Comparison of ENCODE assay signal across 1 cellular context in genomic region chr6:26055670-26056582, GRCh38.
TF ChIP-seq lines count a peak whose summit lies in the region.

No MANE protein-coding gene starts in this region.

TF ChIP-seq in H1, 55 proteins besides CTCF, POLR2A, EP300 and RAD21:
- TF ChIP-seq ATF2 (IDR thresholded peaks at IDR 0.05; ENCODE audit: low read length) (peak; percentile 84), NRF1 (IDR thresholded peaks at IDR 0.05; ENCODE audit: low read depth, low read length) (peak; percentile 21; the same call in 1 of the 2 replicates), CHD7 (IDR thresholded peaks at IDR 0.05; ENCODE audit: insufficient replicate concordance, low read length) (peak; percentile 86), KDM1A (IDR thresholded peaks at IDR 0.05; ENCODE audit: borderline replicate concordance, low read length) (no peak), MAX (IDR thresholded peaks at IDR 0.05) (0 out of 2 replicates have a peak, but pooled peaks have one; percentile 12), CREB1 (IDR thresholded peaks at IDR 0.05) (peak; percentile 31; the same call in 1 of the 2 replicates), TAF7 (optimal IDR thresholded peaks at IDR 0.05; ENCODE audit: borderline replicate concordance, low read depth, low read length) (peak; percentile 99), USF2 (IDR thresholded peaks at IDR 0.05; ENCODE audit: low read length) (peak; percentile 58; the same call in 1 of the 2 replicates), CHD1 (IDR thresholded peaks at IDR 0.05; ENCODE audit: low read depth, low read length) (peak; percentile 76), FOSL1 (IDR thresholded peaks at IDR 0.05; ENCODE audit: insufficient read depth, low read depth, low read length) (no peak; the same call in 1 of the 2 replicates), SAP30 (IDR thresholded peaks at IDR 0.05; ENCODE audit: insufficient read depth, insufficient replicate concordance, low read length) (no peak), MAFK (IDR thresholded peaks at IDR 0.05; ENCODE audit: low read depth, low read length) (no peak), YY1 (IDR thresholded peaks at IDR 0.05; ENCODE audit: low read depth, low read length) (peak; percentile 46; the same call in 1 of the 2 replicates), SP4 (IDR thresholded peaks at IDR 0.05; ENCODE audit: low read length) (0 out of 2 replicates have a peak, but pooled peaks have one; percentile 24), CEBPB (IDR thresholded peaks at IDR 0.05; ENCODE audit: low read depth, low read length) (no peak), SIN3A (conservative IDR thresholded peaks at IDR 0.05 in 1 of 2, IDR thresholded peaks at IDR 0.05 in 1 of 2; ENCODE audit: low read depth in 1 of 2, low read length in 2 of 2) (peak in 1 of 2 experiments; percentile 63; a peak in 2 of 4 replicates), TCF12 (IDR thresholded peaks at IDR 0.05; ENCODE audit: low read depth, low read length) (0 out of 2 replicates have a peak, but pooled peaks have one; percentile 57), TBP (IDR thresholded peaks at IDR 0.05; ENCODE audit: low read depth, low read length) (peak; percentile 98), SIRT6 (IDR thresholded peaks at IDR 0.05; ENCODE audit: low read length) (peak; percentile 22), SP1 (IDR thresholded peaks at IDR 0.05; ENCODE audit: low read depth, low read length) (peak; percentile 91), TAF1 (IDR thresholded peaks at IDR 0.05; ENCODE audit: low read depth, low read length) (peak; percentile 94), POLR2AphosphoS5 (IDR thresholded peaks at IDR 0.05; ENCODE audit: low read depth, low read length) (peak; percentile 99), EZH2 (IDR thresholded peaks at IDR 0.05; ENCODE audit: low read depth, low read length, severe bottlenecking) (no peak), EGR1 (IDR thresholded peaks at IDR 0.05; ENCODE audit: borderline replicate concordance, low read depth, low read length) (peak; percentile 66; the same call in 1 of the 2 replicates), POU5F1 (IDR thresholded peaks at IDR 0.05; ENCODE audit: low read depth, low read length) (peak; percentile 48; the same call in 1 of the 2 replicates), PHF8 (conservative IDR thresholded peaks at IDR 0.05; ENCODE audit: low read depth, low read length) (peak; percentile 72), GTF2F1 (IDR thresholded peaks at IDR 0.05; ENCODE audit: borderline replicate concordance, low read depth, low read length) (peak; percentile 98), BRCA1 (IDR thresholded peaks at IDR 0.05; ENCODE audit: low read depth, low read length) (no peak), CHD2 (IDR thresholded peaks at IDR 0.05; ENCODE audit: low read length) (peak; percentile 72), ASH2L (IDR thresholded peaks at IDR 0.05; ENCODE audit: low read length) (peak; percentile 72)
